ENCODE assay signal across 10 cellular contexts in the genomic region with DNA sequence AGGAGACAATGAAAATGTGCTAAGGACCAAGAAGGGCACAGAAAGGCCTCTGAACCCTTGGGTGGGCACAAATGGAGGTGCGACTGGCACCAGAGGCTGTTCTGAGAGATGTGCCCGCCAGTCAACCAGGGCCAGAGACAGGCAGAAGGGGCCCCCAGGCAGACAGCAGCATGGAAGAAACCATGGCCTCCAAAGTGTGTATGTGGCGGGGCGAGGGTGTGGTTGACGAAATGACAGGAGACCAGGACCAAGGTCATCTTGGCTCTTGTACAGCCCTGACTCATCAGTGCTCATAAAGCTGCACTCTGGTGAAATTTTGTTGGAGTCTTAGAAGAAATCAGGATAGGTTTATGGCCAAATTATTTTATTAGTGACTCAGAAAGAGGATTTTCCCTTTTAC. TPM values are rescaled to one million over a fixed set of nuclear protein-coding genes. Genes with fewer than 3 reads are reported as not detected.
DNase-seq lines count a peak whose midpoint lies in the region; ATAC-seq and TF ChIP-seq lines count a peak whose summit lies in the region.
"Had no signal": no experiment of that assay in that cellular context is flagged by ENCODE, and none has a peak within 500 bp of the region (broad histone marks: within the 10 kb centered on the region; RNA-seq: fewer than 3 reads in every experiment).

No MANE protein-coding gene starts in this region.

- H3K27me3 ChIP-seq in mammary epithelial cell (ENCODE audit: insufficient read depth, low read length) (no peaks in the 10 kb centered on the region), HAP-1 (ENCODE audit: low read depth) (no peaks in the 10 kb centered on the region)

- H3K36me3 ChIP-seq in mammary epithelial cell (ENCODE audit: insufficient read depth, low read length), result peaks cover 14% of the 10 kb centered on the region
- H3K36me3 ChIP-seq in HAP-1 (replicated peaks), result peaks cover 23% of the 10 kb centered on the region

- peaks cover 22% of the 10 kb centered on the region for H3K79me2 ChIP-seq in mammary epithelial cell (ENCODE audit: insufficient read depth, low read length)

- H3K9ac ChIP-seq in mammary epithelial cell (ENCODE audit: insufficient read depth, low read length), result peak overlapping the region; percentile 48

- in situ Hi-C loops in mammary epithelial cell (cut with MboI; ENCODE audit: low sequenced_read_pairs in 2 of 2), result no loop called here
- in situ Hi-C loops in HAP-1 (cut with MboI; ENCODE audit: low sequenced_read_pairs), result no loop called here

- peaks cover 4% of the 10 kb centered on the region; the same call in 1 of the 2 replicates for H3K9me3 Mint-ChIP-seq in HFFc6
- no peaks in the 10 kb centered on the region for H3K9me3 Mint-ChIP-seq in type B pancreatic cell
- H3K9me3 Mint-ChIP-seq in activated CD8-positive, alpha-beta memory T cell treated with anti-CD3 and anti-CD28 coated beads, Interleukin-2, amount 10 ng/mL, durations not matched to agents 7 days and 5 days (ENCODE audit: low read depth), result peaks cover 2% of the 10 kb centered on the region
- H3K9me3 Mint-ChIP-seq: IgD-negative memory B cell had no signal

- no peak for ATAC-seq in HG02884 (IDR thresholded peaks at IDR 0.05; ENCODE audit: unreplicated experiment)
- no peak for ATAC-seq in activated CD8-positive, alpha-beta memory T cell treated with anti-CD3 and anti-CD28 coated beads, Interleukin-2, amount 10 ng/mL, durations not matched to agents 7 days and 5 days

- peaks cover 11% of the 10 kb centered on the region for H3K27me3 Mint-ChIP-seq in HFFc6 (ENCODE audit: insufficient read depth)
- H3K27me3 Mint-ChIP-seq in type B pancreatic cell, result no peaks in the 10 kb centered on the region
- H3K27me3 Mint-ChIP-seq in activated CD8-positive, alpha-beta memory T cell treated with anti-CD3 and anti-CD28 coated beads, Interleukin-2, amount 10 ng/mL, durations not matched to agents 7 days and 5 days, result no peaks in the 10 kb centered on the region
- H3K27me3 Mint-ChIP-seq: IgD-negative memory B cell had no signal

- H3K4me3 ChIP-seq in mammary epithelial cell (replicated peaks in 1 of 3; ENCODE audit: insufficient read depth in 1 of 3, low read depth in 2 of 3, low read length in 3 of 3), result no peak overlapping the region
- H3K4me3 ChIP-seq in HAP-1, result no peak overlapping the region

- H3K36me3 Mint-ChIP-seq in HFFc6 (ENCODE audit: low read depth) (peaks cover 40% of the 10 kb centered on the region), type B pancreatic cell (peaks cover 4% of the 10 kb centered on the region)
- H3K36me3 Mint-ChIP-seq in activated CD8-positive, alpha-beta memory T cell treated with anti-CD3 and anti-CD28 coated beads, Interleukin-2, amount 10 ng/mL, durations not matched to agents 7 days and 5 days, result peaks cover 25% of the 10 kb centered on the region

- H3K9me3 ChIP-seq in mammary epithelial cell (replicated peaks; ENCODE audit: insufficient read depth, low read length) (peaks cover 9% of the 10 kb centered on the region), HAP-1 (peaks cover 5% of the 10 kb centered on the region; the same call in 1 of the 2 replicates)

- DNase-seq in HFFc6, result peak; percentile 92
- peak; percentile 87 for DNase-seq in mammary epithelial cell
- peak; percentile 16 for DNase-seq in kidney tubule cell (ENCODE audit: low spot score)
- no peak for DNase-seq in type B pancreatic cell (ENCODE audit: extremely low spot score, unreplicated experiment)
- DNase-seq in activated CD8-positive, alpha-beta memory T cell treated with anti-CD3 and anti-CD28 coated beads, Interleukin-2, amount 10 ng/mL, durations not matched to agents 7 days and 5 days, result no peak
- DNase-seq in OCI-M1 (lab: John Stamatoyannopoulos, UW), result no peak
- DNase-seq in HAP-1 (ENCODE audit: low spot score in 2 of 2), result no peak
- DNase-seq: cerebellar nuclear complex had no signal

- CTCF ChIA-PET in mammary epithelial cell (lab: Charles Lee; ENCODE audit: low non-redundant PET), result no interaction called here
- CTCF ChIA-PET in activated CD8-positive, alpha-beta memory T cell treated with anti-CD3 and anti-CD28 coated beads, Interleukin-2, amount 10 ng/mL, durations not matched to agents 7 days and 5 days (lab: Charles Lee), result no interaction called here

- intact Hi-C loops in mammary epithelial cell (cut with micrococcal nuclease), result no loop called here

- no peaks in the 10 kb centered on the region for H4K20me1 ChIP-seq in mammary epithelial cell (ENCODE audit: insufficient read depth, low read length)

- peak overlapping the region; percentile 43 for H3K27ac ChIP-seq in mammary epithelial cell (ENCODE audit: insufficient read depth, low read depth, low read length)

- H3K27ac Mint-ChIP-seq in HFFc6, result peak overlapping the region; percentile 100
- H3K27ac Mint-ChIP-seq in type B pancreatic cell, result peak overlapping the region; percentile 67
- H3K27ac Mint-ChIP-seq in activated CD8-positive, alpha-beta memory T cell treated with anti-CD3 and anti-CD28 coated beads, Interleukin-2, amount 10 ng/mL, durations not matched to agents 7 days and 5 days, result no peak overlapping the region
- H3K27ac Mint-ChIP-seq: IgD-negative memory B cell had no signal

- TF ChIP-seq CTCF in HFFc6 (IDR thresholded peaks at IDR 0.05) (no peak), mammary epithelial cell (conservative IDR thresholded peaks at IDR 0.05 in 1 of 2, IDR thresholded peaks at IDR 0.05 in 1 of 2; ENCODE audit: extremely low read depth in 1 of 2, insufficient read depth in 1 of 2, low read depth in 1 of 2, low read length in 2 of 2) (no peak), type B pancreatic cell (conservative IDR thresholded peaks at IDR 0.05) (no peak)

- BruUV-seq in mammary epithelial cell (replicated peaks; lab: Mats Ljungman, UMichigan), result no TSS peak

- peaks cover 38% of the 10 kb centered on the region for H3K4me1 ChIP-seq in mammary epithelial cell (ENCODE audit: insufficient read depth, low read length)
- H3K4me1 ChIP-seq in HAP-1, result peaks cover 5% of the 10 kb centered on the region

- WGBS in mammary epithelial cell (ENCODE audit: low coverage, missing lambda C conversion rate), result 62% methylated on average over 5 of the region's 5 CpGs

- H2AFZ ChIP-seq in mammary epithelial cell (ENCODE audit: low read depth, low read length), result no peak overlapping the region

- dilution Hi-C loops in mammary epithelial cell (cut with HindIII; ENCODE audit: low sequenced_read_pairs), result no loop called here

- H3K4me3 Mint-ChIP-seq in HFFc6, result peak overlapping the region; percentile 70
- no peak overlapping the region for H3K4me3 Mint-ChIP-seq in type B pancreatic cell
- H3K4me3 Mint-ChIP-seq in activated CD8-positive, alpha-beta memory T cell treated with anti-CD3 and anti-CD28 coated beads, Interleukin-2, amount 10 ng/mL, durations not matched to agents 7 days and 5 days, result no peak overlapping the region
- H3K4me3 Mint-ChIP-seq: IgD-negative memory B cell had no signal

- H3K4me1 Mint-ChIP-seq in HFFc6 (ENCODE audit: low read depth) (peaks cover 62% of the 10 kb centered on the region), type B pancreatic cell (ENCODE audit: unreplicated experiment) (peaks cover 28% of the 10 kb centered on the region)
- H3K4me1 Mint-ChIP-seq in activated CD8-positive, alpha-beta memory T cell treated with anti-CD3 and anti-CD28 coated beads, Interleukin-2, amount 10 ng/mL, durations not matched to agents 7 days and 5 days, result peaks cover 25% of the 10 kb centered on the region

- peak overlapping the region; percentile 13 for H3K4me2 ChIP-seq in mammary epithelial cell (ENCODE audit: insufficient read depth, low read depth, low read length)

RNA-seq across cellular contexts. Expression of a gene that starts 4.0 kb away (rescaled TPM):
- 100 to 1,000 TPM; 158 to 211 (median 199) TPM for total RNA-seq in HFFc6 (2021; fragmentation: NEBNext Ultra II Directional; extraction: Animal tissue kit (Norgen Biotek cat#: 25700))
- 100 to 1,000 TPM in 1 of 2 donors, 10 to 100 TPM in 1; 49.0 to 114 TPM for total RNA-seq in mammary epithelial cell
- polyA plus RNA-seq in mammary epithelial cell, result 149 TPM
- 144 TPM for polyA minus RNA-seq in mammary epithelial cell
- 96.6 and 101 TPM in 2 replicates for total RNA-seq in type B pancreatic cell (ENCODE audit: low replicate concordance)
- total RNA-seq in activated CD8-positive, alpha-beta memory T cell treated with anti-CD3 and anti-CD28 coated beads, Interleukin-2, amount 10 ng/mL, durations not matched to agents 7 days and 5 days, result 10 to 100 TPM; 75.3 to 96.2 TPM

RNA-seq across cellular contexts. Expression of a gene that starts 33.1 kb away (rescaled TPM):
- total RNA-seq in HFFc6 (2021; fragmentation: NEBNext Ultra II Directional; extraction: Animal tissue kit (Norgen Biotek cat#: 25700)), result 10 to 100 TPM; 41.4 to 53.2 (median 43.2) TPM
- total RNA-seq in mammary epithelial cell (10 to 100 TPM; 28.0 to 40.5 TPM), type B pancreatic cell (ENCODE audit: low replicate concordance) (28.2 and 35.0 TPM in 2 replicates)
- 21.8 TPM for polyA plus RNA-seq in mammary epithelial cell
- polyA minus RNA-seq in mammary epithelial cell, result 76.9 TPM
- 10 to 100 TPM; 24.3 to 26.4 TPM for total RNA-seq in activated CD8-positive, alpha-beta memory T cell treated with anti-CD3 and anti-CD28 coated beads, Interleukin-2, amount 10 ng/mL, durations not matched to agents 7 days and 5 days

RNA-seq across cellular contexts. Expression of a gene that starts 52.9 kb away (rescaled TPM):
- total RNA-seq in HFFc6 (2021; fragmentation: NEBNext Ultra II Directional; extraction: Animal tissue kit (Norgen Biotek cat#: 25700)), result 10 to 100 TPM; 12.6 to 15.7 (median 14.4) TPM
- total RNA-seq in mammary epithelial cell (1 to 10 TPM; 3.9 to 7.7 TPM), type B pancreatic cell (ENCODE audit: low replicate concordance) (11.4 and 16.7 TPM in 2 replicates)
- polyA plus RNA-seq in mammary epithelial cell, result 8.7 TPM
- polyA minus RNA-seq in mammary epithelial cell, result 8.8 TPM
- total RNA-seq in activated CD8-positive, alpha-beta memory T cell treated with anti-CD3 and anti-CD28 coated beads, Interleukin-2, amount 10 ng/mL, durations not matched to agents 7 days and 5 days, result 1 to 10 TPM; 7.2 to 7.6 TPM

Comparison
In these comparisons a context has a peak if more than half of its experiments do, and no peak if none do; other contexts are left out.
1. DNase-seq: peak in HFFc6 (single experiment), mammary epithelial cell (single experiment) and kidney tubule cell (single experiment); none in type B pancreatic cell (single experiment), activated CD8-positive, alpha-beta memory T cell treated with anti-CD3 and anti-CD28 coated beads, Interleukin-2, amount 10 ng/mL, durations not matched to agents 7 days and 5 days (single experiment), OCI-M1 (single experiment) and HAP-1 (0 of 2).